Comparison of ENCODE assay signal across 10 cellular contexts in the genomic region with DNA sequence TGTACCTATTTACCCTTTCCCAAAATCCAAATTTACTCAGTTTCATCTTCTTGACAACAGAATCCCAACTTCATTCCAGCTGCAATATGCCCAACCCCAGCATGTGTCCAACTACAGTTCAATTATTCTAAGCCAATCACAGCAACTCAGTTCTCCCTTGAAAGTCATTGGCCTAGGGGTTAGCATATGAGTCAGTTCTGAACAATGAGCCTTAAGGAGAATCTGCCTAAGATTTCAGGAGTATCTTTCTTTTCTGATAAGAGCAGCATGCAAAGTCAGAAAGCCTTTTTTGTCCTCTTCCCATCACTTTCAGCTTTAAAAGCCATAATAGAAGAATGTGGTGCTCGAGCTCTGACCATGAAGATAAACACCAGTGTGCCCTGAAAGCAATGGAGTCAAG.
"Had no signal": no experiment of that assay in that cellular context is flagged by ENCODE, and none has a peak within 500 bp of the region (broad histone marks: within the 10 kb centered on the region; RNA-seq: fewer than 3 reads in every experiment).

No MANE protein-coding gene starts in this region.

- H3K27me3 Mint-ChIP-seq: stimulated activated memory B cell treated with anti-CD40 and anti-IgM and Interleukin-4, amounts not matched to agents 10 μg/mL and 1 μg/mL and 100 μg/mL, for 72 hours had no signal

- H3K4me3 ChIP-seq: adrenal gland, esophagus squamous epithelium, lung, tibial nerve had no signal

- H3K4me3 Mint-ChIP-seq: naive thymus-derived CD4-positive, alpha-beta T cell; stimulated activated memory B cell treated with anti-CD40 and anti-IgM and Interleukin-4, amounts not matched to agents 10 μg/mL and 1 μg/mL and 100 μg/mL, for 72 hours had no signal

- H3K27ac ChIP-seq: adrenal gland, esophagus squamous epithelium, tibial nerve had no signal

- H3K27ac Mint-ChIP-seq: naive thymus-derived CD4-positive, alpha-beta T cell; stimulated activated memory B cell treated with anti-CD40 and anti-IgM and Interleukin-4, amounts not matched to agents 10 μg/mL and 1 μg/mL and 100 μg/mL, for 72 hours had no signal

- H3K27me3 ChIP-seq: adrenal gland, esophagus squamous epithelium, tibial nerve had no signal

- DNase-seq: activated naive CD4-positive, alpha-beta T cell treated with anti-CD3 and anti-CD28 coated beads, Interleukin-2, amount 50 U/mL, for 16 hours; adrenal gland; esophagus squamous epithelium; hippocampal formation; left colon; naive thymus-derived CD4-positive, alpha-beta T cell; small intestine had no signal

- ATAC-seq: left colon; naive thymus-derived CD4-positive, alpha-beta T cell; stimulated activated memory B cell treated with anti-CD40 and anti-IgM and Interleukin-4, amounts not matched to agents 10 μg/mL and 1 μg/mL and 100 μg/mL, for 72 hours had no signal

- H3K4me1 Mint-ChIP-seq: stimulated activated memory B cell treated with anti-CD40 and anti-IgM and Interleukin-4, amounts not matched to agents 10 μg/mL and 1 μg/mL and 100 μg/mL, for 72 hours had no signal

- H3K36me3 ChIP-seq: adrenal gland, esophagus squamous epithelium had no signal

- H3K4me1 ChIP-seq: adrenal gland, esophagus squamous epithelium had no signal

- H3K9me3 ChIP-seq: adrenal gland, esophagus squamous epithelium had no signal
